In genomic region chr5:115329475-115329874, GRCh38 we compare ENCODE assay signal across 1 cellular context.
TF ChIP-seq lines count a peak whose summit lies in the region.

No MANE protein-coding gene starts in this region.

TF ChIP-seq in K562, 482 proteins besides CTCF, POLR2A, EP300 and RAD21 (continued from another document):
- TF ChIP-seq PBX2 (CRISPR knock-in tag; IDR thresholded peaks at IDR 0.05; ENCODE audit: low read depth) (no peak), PBX2 (tag; conservative IDR thresholded peaks at IDR 0.05; ENCODE audit: low read depth) (peak; percentile 77), MYC (IDR thresholded peaks at IDR 0.05; ENCODE audit: low read depth, low read length) (peak; percentile 64), MYC (CRISPR knock-in tag; IDR thresholded peaks at IDR 0.05; ENCODE audit: borderline replicate concordance, low read depth) (no peak), ZBTB49 (CRISPR knock-in tag; IDR thresholded peaks at IDR 0.05; ENCODE audit: borderline replicate concordance) (no peak), EHMT2 (IDR thresholded peaks at IDR 0.05) (no peak), CHD1 (IDR thresholded peaks at IDR 0.05; ENCODE audit: low read length) (no peak), NKRF (IDR thresholded peaks at IDR 0.05; ENCODE audit: borderline replicate concordance) (0 out of 2 replicates have a peak, but pooled peaks have one; percentile 31), YY1 (IDR thresholded peaks at IDR 0.05; ENCODE audit: borderline replicate concordance in 1 of 3, control insufficient read depth in 1 of 3, extremely low read depth in 1 of 3, insufficient read depth in 3 of 3, insufficient read length in 1 of 3, insufficient replicate concordance in 2 of 3, low read depth in 1 of 3, low read length in 2 of 3) (peak in 2 of 3 experiments; percentile 49 to 83), MAX (CRISPR knock-in tag; IDR thresholded peaks at IDR 0.05) (0 out of 2 replicates have a peak, but pooled peaks have one; percentile 23), NR4A1 (CRISPR knock-in tag; IDR thresholded peaks at IDR 0.05) (no peak), NR4A1 (tag; IDR thresholded peaks at IDR 0.05) (no peak), MNT (conservative IDR thresholded peaks at IDR 0.05) (peak; percentile 66 to 76)
